Comparison of ENCODE assay signal across 1 cellular context in the genomic region with DNA sequence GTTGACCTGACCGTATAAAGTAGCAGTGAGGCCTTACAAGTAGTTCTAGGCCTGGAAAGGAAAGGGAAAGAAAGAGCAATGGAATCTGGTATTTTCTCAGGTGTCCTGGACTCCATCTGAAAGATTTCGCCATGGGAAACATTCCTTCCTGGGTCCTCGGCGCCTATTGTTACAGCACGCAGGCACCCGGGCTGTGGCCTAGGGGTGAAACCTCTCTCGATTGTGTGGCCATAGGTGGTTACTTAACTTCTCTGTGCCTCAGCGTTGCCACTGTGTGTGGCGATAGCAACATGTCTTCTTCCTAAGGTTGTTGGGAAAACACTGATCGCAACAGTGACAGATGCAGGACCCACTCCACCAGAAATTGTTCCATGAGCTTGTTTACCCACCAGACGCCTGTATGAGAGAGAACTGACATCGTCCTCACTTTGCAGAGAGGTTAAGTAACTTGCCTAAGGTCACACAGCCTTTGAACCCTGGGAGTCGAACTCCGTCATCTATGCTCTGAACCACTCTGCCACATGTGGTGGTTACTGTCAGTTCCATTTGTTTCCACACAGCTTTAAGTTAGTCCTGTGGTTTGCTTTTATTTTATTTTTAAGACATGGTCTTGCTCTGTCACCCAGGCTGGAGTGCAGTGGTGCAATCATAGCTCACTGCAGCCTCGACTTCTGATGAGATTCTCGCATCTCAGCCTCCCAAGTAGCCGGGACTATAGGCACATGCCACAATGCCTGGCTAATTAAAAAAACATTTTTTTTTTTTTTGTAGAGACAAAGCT.
TF ChIP-seq lines count a peak whose summit lies in the region.

No MANE protein-coding gene starts in this region.

TF ChIP-seq in HCT116, 20 proteins besides CTCF, POLR2A, EP300 and RAD21 (continued from another document):
- TF ChIP-seq, protein P1, sequence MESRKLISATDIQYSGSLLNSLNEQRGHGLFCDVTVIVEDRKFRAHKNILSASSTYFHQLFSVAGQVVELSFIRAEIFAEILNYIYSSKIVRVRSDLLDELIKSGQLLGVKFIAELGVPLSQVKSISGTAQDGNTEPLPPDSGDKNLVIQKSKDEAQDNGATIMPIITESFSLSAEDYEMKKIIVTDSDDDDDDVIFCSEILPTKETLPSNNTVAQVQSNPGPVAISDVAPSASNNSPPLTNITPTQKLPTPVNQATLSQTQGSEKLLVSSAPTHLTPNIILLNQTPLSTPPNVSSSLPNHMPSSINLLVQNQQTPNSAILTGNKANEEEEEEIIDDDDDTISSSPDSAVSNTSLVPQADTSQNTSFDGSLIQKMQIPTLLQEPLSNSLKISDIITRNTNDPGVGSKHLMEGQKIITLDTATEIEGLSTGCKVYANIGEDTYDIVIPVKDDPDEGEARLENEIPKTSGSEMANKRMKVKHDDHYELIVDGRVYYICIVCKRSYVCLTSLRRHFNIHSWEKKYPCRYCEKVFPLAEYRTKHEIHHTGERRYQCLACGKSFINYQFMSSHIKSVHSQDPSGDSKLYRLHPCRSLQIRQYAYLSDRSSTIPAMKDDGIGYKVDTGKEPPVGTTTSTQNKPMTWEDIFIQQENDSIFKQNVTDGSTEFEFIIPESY (IDR thresholded peaks at IDR 0.05; ENCODE audit: extremely low read depth, insufficient replicate concordance, low read length) = no peak
- no peak for TF ChIP-seq FOSL1 (IDR thresholded peaks at IDR 0.05; ENCODE audit: low read depth)
- TF ChIP-seq SP1 (IDR thresholded peaks at IDR 0.05; ENCODE audit: low read depth) = no peak
- TF ChIP-seq ZFX (IDR thresholded peaks at IDR 0.05) = 0 out of 2 replicates have a peak, but pooled peaks have one; percentile 2
- no peak for TF ChIP-seq CEBPB (IDR thresholded peaks at IDR 0.05; ENCODE audit: low read depth)
